Comparison of ENCODE assay signal across 8 cellular contexts in the genomic region with DNA sequence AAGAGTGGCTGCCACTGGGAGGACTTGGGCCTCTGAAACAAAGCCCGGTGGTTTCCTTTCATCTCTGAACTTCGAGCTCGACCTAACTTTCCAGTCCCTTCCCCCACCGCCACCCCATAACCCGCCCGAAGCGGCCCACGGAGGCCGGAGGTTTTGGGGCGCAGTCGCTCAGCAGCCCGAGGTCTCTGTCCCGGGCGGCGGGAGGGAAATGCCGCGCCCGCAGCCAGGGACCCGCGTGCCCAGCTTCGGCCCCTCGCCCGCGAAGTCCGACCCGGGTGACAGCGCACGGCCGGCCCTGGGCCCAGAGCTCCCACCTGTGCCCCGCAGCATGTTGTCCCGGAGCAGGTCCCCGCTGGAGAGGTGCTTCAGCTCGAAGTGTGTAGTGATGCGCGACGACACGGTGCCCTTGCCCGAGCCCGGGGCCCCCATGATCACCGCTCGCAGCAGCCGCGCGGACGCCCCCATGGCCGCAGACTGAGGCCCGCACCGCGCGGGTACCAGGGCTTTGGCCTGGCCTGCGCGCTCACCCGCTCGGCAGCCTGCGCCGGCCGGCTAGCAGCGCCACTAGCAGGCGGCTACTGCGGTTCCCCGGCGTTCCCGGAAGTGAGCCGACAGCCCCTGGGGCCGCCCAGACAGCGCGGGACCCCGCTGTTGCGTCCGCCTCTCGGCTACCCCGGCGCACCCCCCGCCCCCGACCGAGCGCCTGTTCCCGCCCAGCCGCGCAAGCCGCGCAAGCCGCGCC. TPM values are rescaled to one million over a fixed set of nuclear protein-coding genes. Genes with fewer than 3 reads are reported as not detected.
DNase-seq lines count a peak whose midpoint lies in the region; ATAC-seq and TF ChIP-seq lines count a peak whose summit lies in the region.

A gene (minus strand): TSS at position 580 of the 742 bp plus-strand sequence. CDS start 115 bp downstream, at position 465.

- TF ChIP-seq CTCF in GM13976 (IDR thresholded peaks at IDR 0.05; ENCODE audit: borderline replicate concordance, control extremely low read depth, extremely low read depth, insufficient read depth, missing control alignments) (peak; percentile 42), right atrium auricular region (IDR thresholded peaks at IDR 0.05) (peak in 1 of 2 donors; percentile 60), uterus (IDR thresholded peaks at IDR 0.05) (peak; percentile 16 to 52 (median 42))

- intact Hi-C loops in T-helper 2 cell treated with Interferon-gamma antibody and Interleukin-4, amounts not matched to agents 100 ng/mL and 5 ng/mL, for 36 hours (cut with micrococcal nuclease), result loop anchor here (1.0 to 5.0 kb wide), 6 partner anchors 52 to 1267 kb away; a partner anchor contains a TSS
- intact Hi-C loops in uterus (cut with DNase I; ENCODE audit: low total_unique reads), result loop anchor here (10.0 kb wide), 1 partner anchor 66 kb away; a partner anchor contains a TSS

- H3K9me3 ChIP-seq in right atrium auricular region (no peaks in the 10 kb centered on the region), uterus (no peaks in the 10 kb centered on the region)

- H3K4me1 ChIP-seq in right atrium auricular region (peaks cover 0 to 25% of the 10 kb centered on the region in 2 donors), uterus (peaks cover 0 to 12% of the 10 kb centered on the region in 2 donors)

- no peaks in the 10 kb centered on the region for H3K36me3 ChIP-seq in right atrium auricular region
- no peaks in the 10 kb centered on the region for H3K36me3 ChIP-seq in uterus

- in situ Hi-C loops in GM13976 (cut with MboI; ENCODE audit: low sequenced_read_pairs, unreplicated experiment), result loop anchor here (10.0 kb wide), 1 partner anchor 854 kb away; no protein-coding TSS in a partner anchor

- peak within 1 kb of the TSS; percentile 92 for H3K27ac ChIP-seq in angular gyrus (ENCODE audit: low read depth, low read length)
- H3K27ac ChIP-seq in right atrium auricular region, result peak within 1 kb of the TSS; percentile 94 to 97
- H3K27ac ChIP-seq in uterus, result peak within 1 kb of the TSS; percentile 92 to 96

- H3K27me3 ChIP-seq in right atrium auricular region (no peaks in the 10 kb centered on the region), uterus (no peaks in the 10 kb centered on the region)

- TF ChIP-seq POLR2A in uterus (IDR thresholded peaks at IDR 0.05), result peak; percentile 81 to 90

- peak; percentile 98 for DNase-seq in GM13976 (ENCODE audit: low spot score)
- DNase-seq in NCI-H1105 (lab: John Stamatoyannopoulos, UW), result peak; percentile 31
- peak; percentile 79 for DNase-seq in right atrium auricular region (ENCODE audit: low spot score)
- DNase-seq in putamen (ENCODE audit: low spot score), result peak; percentile 77
- peak; percentile 87 to 90 for DNase-seq in uterus

- ATAC-seq in HG02642 (IDR thresholded peaks at IDR 0.05; ENCODE audit: poor library complexity, unreplicated experiment), result peak; percentile 93

- H3K4me3 ChIP-seq in right atrium auricular region (peak within 1 kb of the TSS; percentile 87), uterus (peak within 1 kb of the TSS; percentile 64 to 75)

RNA-seq across cellular contexts. Expression of the gene that starts here (rescaled TPM):
- total RNA-seq in T-helper 2 cell treated with Interferon-gamma antibody and Interleukin-4, amounts not matched to agents 100 ng/mL and 5 ng/mL, for 36 hours, result 28.9 and 29.4 TPM in 2 replicates
- total RNA-seq in right atrium auricular region, result 100 to 1,000 TPM; 109 to 201 TPM
- total RNA-seq in uterus, result 100 to 1,000 TPM in 1 of 4 donors, 10 to 100 TPM in 3; 57.9 to 129 (median 78.4) TPM

Comparison
In these comparisons a context has a peak if more than half of its experiments do, and no peak if none do; other contexts are left out.
1. Peak in every context shown above with its lines: DNase-seq, ATAC-seq, H3K4me3 ChIP-seq and H3K27ac ChIP-seq.
2. DNase-seq: peak in every context shown above with its lines; median percentile 98 in GM13976; 88 in uterus; 79 in right atrium auricular region; 77 in putamen; 31 in NCI-H1105.